Comparison of ENCODE assay signal across 8 cellular contexts in genomic region chr2:111116843-111117665, GRCh38.
DNase-seq lines count a peak whose midpoint lies in the region; ATAC-seq and TF ChIP-seq lines count a peak whose summit lies in the region.

No MANE protein-coding gene starts in this region.

- peaks cover 70% of the 10 kb centered on the region for H3K27me3 Mint-ChIP-seq in nephron progenitor cell (ENCODE audit: low read depth, poor library complexity)

- H3K27ac ChIP-seq in substantia nigra (ENCODE audit: low read depth, low read length, poor library complexity, severe bottlenecking): no peak overlapping the region

- no peak overlapping the region for H3K27ac Mint-ChIP-seq in nephron progenitor cell

- TF ChIP-seq POLR2A in Raji (IDR thresholded peaks at IDR 0.05; ENCODE audit: insufficient read depth, low read depth, low read length): 0 out of 2 replicates have a peak, but pooled peaks have one; percentile 22

- H3K4me3 Mint-ChIP-seq in nephron progenitor cell: peak overlapping the region; percentile 85

- ATAC-seq in GM18870 (IDR thresholded peaks at IDR 0.05; ENCODE audit: unreplicated experiment): no peak

- peak; percentile 76 for DNase-seq in EL
- DNase-seq in activated gamma-delta T cell treated with Interleukin-2 at 50 U/mL for 16 hours: peak; percentile 64
- DNase-seq in foreskin fibroblast: peak; percentile 46 to 88
- peak; percentile 74 for DNase-seq in nephron progenitor cell
- peak in 40 of 49 donors; percentile 2 to 74 (median 48) for DNase-seq in substantia nigra (lab: John Stamatoyannopoulos, UW)

- H3K4me1 Mint-ChIP-seq in nephron progenitor cell: peaks cover 30% of the 10 kb centered on the region

- no peaks in the 10 kb centered on the region for H3K9me3 Mint-ChIP-seq in nephron progenitor cell

- TF ChIP-seq CTCF in LNCAP (IDR thresholded peaks at IDR 0.05) (peak; percentile 73), foreskin fibroblast (IDR thresholded peaks at IDR 0.05; ENCODE audit: low read depth, low read length) (peak; percentile 90), nephron progenitor cell (IDR thresholded peaks at IDR 0.05) (peak; percentile 75)

- peak overlapping the region; percentile 40 to 56 for H3K4me3 ChIP-seq in foreskin fibroblast (ENCODE audit: low read depth in 1 of 2, low read length in 2 of 2)

- no peaks in the 10 kb centered on the region for H3K36me3 Mint-ChIP-seq in nephron progenitor cell (ENCODE audit: low read depth)
